In the genomic region with DNA sequence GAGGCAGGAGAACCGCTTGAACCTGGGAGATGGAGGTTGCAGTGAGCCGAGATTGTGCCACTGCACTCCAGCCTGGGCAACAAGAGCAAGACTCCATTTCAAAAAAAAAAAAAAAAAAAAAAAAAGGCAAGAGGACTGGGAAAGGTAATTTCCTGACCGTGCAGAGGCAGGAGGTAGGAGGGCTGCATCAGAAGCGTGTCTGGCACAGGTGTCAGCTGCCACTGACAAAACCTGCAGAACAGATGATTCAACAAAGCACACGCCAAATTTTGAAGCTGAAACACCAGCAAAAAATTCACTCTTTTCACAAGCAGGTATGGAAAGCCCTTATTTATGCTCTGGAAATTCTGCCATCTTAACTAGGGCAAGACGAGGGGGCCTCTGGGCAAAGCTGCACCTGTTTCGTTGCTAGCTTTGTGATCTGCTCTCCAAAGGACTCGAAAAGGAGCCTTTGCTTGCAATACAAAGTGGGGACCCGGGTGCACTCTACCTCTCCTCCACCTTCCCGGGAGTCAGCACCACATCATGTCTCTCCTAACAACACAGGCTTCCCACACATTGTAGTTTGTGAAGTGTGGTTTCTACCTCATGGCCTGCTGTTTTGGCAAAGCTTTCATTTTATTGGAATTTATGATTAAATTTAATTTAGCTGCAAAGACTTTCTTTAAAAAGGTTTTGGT, we compare ENCODE assay signal across 13 cellular contexts.
"Had no signal": no experiment of that assay in that cellular context is flagged by ENCODE, and none has a peak within 500 bp of the region (broad histone marks: within the 10 kb centered on the region; RNA-seq: fewer than 3 reads in every experiment).

No MANE protein-coding gene starts in this region.

- DNase-seq: activated CD4-positive, alpha-beta T cell treated with anti-CD3 and anti-CD28 coated beads for 1 hour; activated CD4-positive, alpha-beta T cell treated with anti-CD3 and anti-CD28 coated beads, Interleukin-2, amount 50 U/mL, for 1 hour; activated CD8-positive, alpha-beta T cell treated with anti-CD3 and anti-CD28 coated beads, Interleukin-2, amount 10 ng/mL, durations not matched to agents 7 days and 5 days; activated naive CD4-positive, alpha-beta T cell; activated naive CD8-positive, alpha-beta T cell treated with anti-CD3 and anti-CD28 coated beads for 36 hours; effector CD4-positive, alpha-beta T cell; foreskin keratinocyte; naive thymus-derived CD8-positive, alpha-beta T cell; stimulated activated CD4-positive, alpha-beta T cell treated with anti-CD3 and anti-CD28 coated beads, Interleukin-4, amount 100 ng/mL, for 1 hour; stimulated activated naive CD4-positive, alpha-beta T cell; T-cell; upper lobe of left lung had no signal

- H3K4me3 Mint-ChIP-seq: activated CD8-positive, alpha-beta T cell treated with anti-CD3 and anti-CD28 coated beads, Interleukin-2, amount 10 ng/mL, durations not matched to agents 7 days and 5 days; activated naive CD8-positive, alpha-beta T cell treated with anti-CD3 and anti-CD28 coated beads for 36 hours; activated T-helper 17 cell treated with anti-CD3 and anti-CD28 coated beads, Interleukin-2, amount 50 U/mL, for 72 hours; naive thymus-derived CD8-positive, alpha-beta T cell; T-cell had no signal

- H3K4me1 Mint-ChIP-seq: activated T-helper 17 cell treated with anti-CD3 and anti-CD28 coated beads, Interleukin-2, amount 50 U/mL, for 72 hours had no signal

- H3K27me3 ChIP-seq: foreskin keratinocyte, upper lobe of left lung had no signal

- H3K9me3 Mint-ChIP-seq: activated naive CD8-positive, alpha-beta T cell treated with anti-CD3 and anti-CD28 coated beads for 36 hours; activated T-helper 17 cell treated with anti-CD3 and anti-CD28 coated beads, Interleukin-2, amount 50 U/mL, for 72 hours; naive thymus-derived CD8-positive, alpha-beta T cell; T-cell had no signal

- H3K27ac Mint-ChIP-seq: activated naive CD8-positive, alpha-beta T cell treated with anti-CD3 and anti-CD28 coated beads for 36 hours; activated T-helper 17 cell treated with anti-CD3 and anti-CD28 coated beads, Interleukin-2, amount 50 U/mL, for 72 hours; T-cell had no signal

- H3K27me3 Mint-ChIP-seq: activated naive CD8-positive, alpha-beta T cell treated with anti-CD3 and anti-CD28 coated beads for 36 hours; activated T-helper 17 cell treated with anti-CD3 and anti-CD28 coated beads, Interleukin-2, amount 50 U/mL, for 72 hours; naive thymus-derived CD8-positive, alpha-beta T cell; T-cell had no signal

- H3K27ac ChIP-seq: foreskin keratinocyte, upper lobe of left lung had no signal
